In the genomic region with DNA sequence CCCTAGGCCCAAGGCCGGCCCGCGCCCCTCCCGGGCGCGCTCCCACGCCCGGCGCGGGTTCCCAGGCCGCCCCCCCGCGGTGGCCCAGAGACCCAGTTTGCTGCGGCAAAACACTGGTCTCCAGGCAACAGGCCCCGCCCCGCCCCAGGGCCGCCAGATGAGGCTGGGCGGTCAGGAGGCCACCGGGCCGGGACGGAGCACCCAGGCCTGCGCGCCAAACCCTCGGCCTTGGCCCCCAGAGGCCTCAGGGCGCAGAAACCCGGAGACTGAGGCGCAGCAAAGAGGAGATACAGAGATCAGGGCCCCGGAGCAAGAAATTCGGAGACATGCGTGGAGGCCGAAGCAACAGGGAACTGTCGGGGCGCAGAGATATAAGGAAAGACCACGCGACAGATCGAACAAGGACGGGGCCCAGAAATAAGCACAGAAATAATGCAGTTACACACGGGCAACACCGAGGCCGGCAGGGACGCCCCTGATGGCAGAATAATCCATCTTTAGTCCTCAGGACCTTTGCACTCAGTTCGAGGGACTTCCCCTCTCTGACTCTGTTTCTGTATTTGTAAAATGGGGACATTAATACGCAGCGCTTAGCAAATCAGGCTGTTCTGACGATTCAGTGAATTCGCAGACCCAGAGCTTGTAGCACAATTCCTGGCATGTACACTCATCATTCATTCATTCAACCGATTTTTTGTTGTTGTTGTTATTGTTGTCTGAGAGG, we compare ENCODE assay signal across 1 cellular context.
A peak's percentile ranks its signal among the peaks of the same experiment; 100 is the strongest.
TF ChIP-seq lines count a peak whose summit lies in the region.

No MANE protein-coding gene starts in this region.

TF ChIP-seq in K562, 482 proteins besides CTCF, POLR2A, EP300 and RAD21 (continues in another document):
- TF ChIP-seq SRF (CRISPR knock-in tag; IDR thresholded peaks at IDR 0.05) (0 out of 4 replicates have a peak, but pooled peaks of 1 of the 2 experiments have one; percentile 43), ZNF311 (CRISPR knock-in tag; IDR thresholded peaks at IDR 0.05) (no peak), TAF1 (IDR thresholded peaks at IDR 0.05; ENCODE audit: control insufficient read depth, extremely low read depth, insufficient read depth, low read length, severe bottlenecking) (peak; percentile 76), CBFB (CRISPR knock-in tag; IDR thresholded peaks at IDR 0.05) (no peak), TBL1XR1 (IDR thresholded peaks at IDR 0.05; ENCODE audit: low read length in 2 of 2) (no peak), IRF2 (CRISPR knock-in tag; IDR thresholded peaks at IDR 0.05) (no peak), HEY1 (CRISPR knock-in tag; IDR thresholded peaks at IDR 0.05; ENCODE audit: borderline replicate concordance) (no peak), NR4A1 (CRISPR knock-in tag; IDR thresholded peaks at IDR 0.05) (peak; percentile 78; the same call in 1 of the 2 replicates), NR4A1 (tag; IDR thresholded peaks at IDR 0.05) (no peak), ZNF324 (CRISPR knock-in tag; IDR thresholded peaks at IDR 0.05) (no peak), L3MBTL2 (IDR thresholded peaks at IDR 0.05) (peak; percentile 76), TRIM28 (IDR thresholded peaks at IDR 0.05) (no peak), MTF1 (CRISPR knock-in tag; IDR thresholded peaks at IDR 0.05; ENCODE audit: borderline replicate concordance) (no peak), ZNF431 (CRISPR knock-in tag; IDR thresholded peaks at IDR 0.05) (no peak), DNMT1 (IDR thresholded peaks at IDR 0.05) (no peak), ZKSCAN8 (CRISPR knock-in tag; IDR thresholded peaks at IDR 0.05) (no peak), ZFPM2 (CRISPR knock-in tag; IDR thresholded peaks at IDR 0.05) (no peak), PTBP1 (IDR thresholded peaks at IDR 0.05; ENCODE audit: low read depth, low read length) (no peak), EWSR1 (IDR thresholded peaks at IDR 0.05; ENCODE audit: borderline replicate concordance, low read depth, partially characterized antibody) (no peak), ZC3H4 (CRISPR knock-in tag; IDR thresholded peaks at IDR 0.05; ENCODE audit: borderline replicate concordance) (peak; percentile 68; the same call in 1 of the 2 replicates), HOXB6 (CRISPR knock-in tag; IDR thresholded peaks at IDR 0.05; ENCODE audit: borderline replicate concordance) (no peak), RB1 (IDR thresholded peaks at IDR 0.05; ENCODE audit: low read depth) (peak; percentile 89)
- TF ChIP-seq, protein P1, sequence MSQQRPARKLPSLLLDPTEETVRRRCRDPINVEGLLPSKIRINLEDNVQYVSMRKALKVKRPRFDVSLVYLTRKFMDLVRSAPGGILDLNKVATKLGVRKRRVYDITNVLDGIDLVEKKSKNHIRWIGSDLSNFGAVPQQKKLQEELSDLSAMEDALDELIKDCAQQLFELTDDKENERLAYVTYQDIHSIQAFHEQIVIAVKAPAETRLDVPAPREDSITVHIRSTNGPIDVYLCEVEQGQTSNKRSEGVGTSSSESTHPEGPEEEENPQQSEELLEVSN (IDR thresholded peaks at IDR 0.05; ENCODE audit: borderline replicate concordance in 1 of 2, extremely low read depth in 1 of 2, insufficient read depth in 1 of 2, insufficient read length in 1 of 2, low read depth in 1 of 2, low read length in 1 of 2, poor library complexity in 1 of 2, severe bottlenecking in 1 of 2): peak; percentile 35 to 70
- TF ChIP-seq, protein P2, sequence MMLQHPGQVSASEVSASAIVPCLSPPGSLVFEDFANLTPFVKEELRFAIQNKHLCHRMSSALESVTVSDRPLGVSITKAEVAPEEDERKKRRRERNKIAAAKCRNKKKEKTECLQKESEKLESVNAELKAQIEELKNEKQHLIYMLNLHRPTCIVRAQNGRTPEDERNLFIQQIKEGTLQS (IDR thresholded peaks at IDR 0.05): no peak
- TF ChIP-seq, protein P2 (CRISPR knock-in tag; conservative IDR thresholded peaks at IDR 0.05): 0 out of 2 replicates have a peak, but pooled peaks have one; percentile 9
- TF ChIP-seq, protein P3, sequence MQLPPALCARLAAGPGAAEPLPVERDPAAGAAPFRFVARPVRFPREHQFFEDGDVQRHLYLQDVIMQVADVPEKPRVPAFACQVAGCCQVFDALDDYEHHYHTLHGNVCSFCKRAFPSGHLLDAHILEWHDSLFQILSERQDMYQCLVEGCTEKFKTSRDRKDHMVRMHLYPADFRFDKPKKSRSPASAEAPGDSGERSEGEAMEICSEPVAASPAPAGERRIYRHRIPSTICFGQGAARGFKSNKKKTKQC (CRISPR knock-in tag; IDR thresholded peaks at IDR 0.05): no peak
- TF ChIP-seq, protein P4, sequence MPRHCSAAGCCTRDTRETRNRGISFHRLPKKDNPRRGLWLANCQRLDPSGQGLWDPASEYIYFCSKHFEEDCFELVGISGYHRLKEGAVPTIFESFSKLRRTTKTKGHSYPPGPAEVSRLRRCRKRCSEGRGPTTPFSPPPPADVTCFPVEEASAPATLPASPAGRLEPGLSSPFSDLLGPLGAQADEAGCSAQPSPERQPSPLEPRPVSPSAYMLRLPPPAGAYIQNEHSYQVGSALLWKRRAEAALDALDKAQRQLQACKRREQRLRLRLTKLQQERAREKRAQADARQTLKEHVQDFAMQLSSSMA (CRISPR knock-in tag; IDR thresholded peaks at IDR 0.05): no peak
- TF ChIP-seq, protein P5, sequence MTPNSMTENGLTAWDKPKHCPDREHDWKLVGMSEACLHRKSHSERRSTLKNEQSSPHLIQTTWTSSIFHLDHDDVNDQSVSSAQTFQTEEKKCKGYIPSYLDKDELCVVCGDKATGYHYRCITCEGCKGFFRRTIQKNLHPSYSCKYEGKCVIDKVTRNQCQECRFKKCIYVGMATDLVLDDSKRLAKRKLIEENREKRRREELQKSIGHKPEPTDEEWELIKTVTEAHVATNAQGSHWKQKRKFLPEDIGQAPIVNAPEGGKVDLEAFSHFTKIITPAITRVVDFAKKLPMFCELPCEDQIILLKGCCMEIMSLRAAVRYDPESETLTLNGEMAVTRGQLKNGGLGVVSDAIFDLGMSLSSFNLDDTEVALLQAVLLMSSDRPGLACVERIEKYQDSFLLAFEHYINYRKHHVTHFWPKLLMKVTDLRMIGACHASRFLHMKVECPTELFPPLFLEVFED (CRISPR knock-in tag; conservative IDR thresholded peaks at IDR 0.05): 0 out of 2 replicates have a peak, but pooled peaks have one; percentile 39
- TF ChIP-seq, protein P6, sequence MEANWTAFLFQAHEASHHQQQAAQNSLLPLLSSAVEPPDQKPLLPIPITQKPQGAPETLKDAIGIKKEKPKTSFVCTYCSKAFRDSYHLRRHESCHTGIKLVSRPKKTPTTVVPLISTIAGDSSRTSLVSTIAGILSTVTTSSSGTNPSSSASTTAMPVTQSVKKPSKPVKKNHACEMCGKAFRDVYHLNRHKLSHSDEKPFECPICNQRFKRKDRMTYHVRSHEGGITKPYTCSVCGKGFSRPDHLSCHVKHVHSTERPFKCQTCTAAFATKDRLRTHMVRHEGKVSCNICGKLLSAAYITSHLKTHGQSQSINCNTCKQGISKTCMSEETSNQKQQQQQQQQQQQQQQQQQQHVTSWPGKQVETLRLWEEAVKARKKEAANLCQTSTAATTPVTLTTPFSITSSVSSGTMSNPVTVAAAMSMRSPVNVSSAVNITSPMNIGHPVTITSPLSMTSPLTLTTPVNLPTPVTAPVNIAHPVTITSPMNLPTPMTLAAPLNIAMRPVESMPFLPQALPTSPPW (CRISPR knock-in tag; IDR thresholded peaks at IDR 0.05): peak; percentile 98
- TF ChIP-seq, protein P7, sequence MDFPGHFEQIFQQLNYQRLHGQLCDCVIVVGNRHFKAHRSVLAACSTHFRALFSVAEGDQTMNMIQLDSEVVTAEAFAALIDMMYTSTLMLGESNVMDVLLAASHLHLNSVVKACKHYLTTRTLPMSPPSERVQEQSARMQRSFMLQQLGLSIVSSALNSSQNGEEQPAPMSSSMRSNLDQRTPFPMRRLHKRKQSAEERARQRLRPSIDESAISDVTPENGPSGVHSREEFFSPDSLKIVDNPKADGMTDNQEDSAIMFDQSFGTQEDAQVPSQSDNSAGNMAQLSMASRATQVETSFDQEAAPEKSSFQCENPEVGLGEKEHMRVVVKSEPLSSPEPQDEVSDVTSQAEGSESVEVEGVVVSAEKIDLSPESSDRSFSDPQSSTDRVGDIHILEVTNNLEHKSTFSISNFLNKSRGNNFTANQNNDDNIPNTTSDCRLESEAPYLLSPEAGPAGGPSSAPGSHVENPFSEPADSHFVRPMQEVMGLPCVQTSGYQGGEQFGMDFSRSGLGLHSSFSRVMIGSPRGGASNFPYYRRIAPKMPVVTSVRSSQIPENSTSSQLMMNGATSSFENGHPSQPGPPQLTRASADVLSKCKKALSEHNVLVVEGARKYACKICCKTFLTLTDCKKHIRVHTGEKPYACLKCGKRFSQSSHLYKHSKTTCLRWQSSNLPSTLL (IDR thresholded peaks at IDR 0.05): no peak
- TF ChIP-seq, protein P8, sequence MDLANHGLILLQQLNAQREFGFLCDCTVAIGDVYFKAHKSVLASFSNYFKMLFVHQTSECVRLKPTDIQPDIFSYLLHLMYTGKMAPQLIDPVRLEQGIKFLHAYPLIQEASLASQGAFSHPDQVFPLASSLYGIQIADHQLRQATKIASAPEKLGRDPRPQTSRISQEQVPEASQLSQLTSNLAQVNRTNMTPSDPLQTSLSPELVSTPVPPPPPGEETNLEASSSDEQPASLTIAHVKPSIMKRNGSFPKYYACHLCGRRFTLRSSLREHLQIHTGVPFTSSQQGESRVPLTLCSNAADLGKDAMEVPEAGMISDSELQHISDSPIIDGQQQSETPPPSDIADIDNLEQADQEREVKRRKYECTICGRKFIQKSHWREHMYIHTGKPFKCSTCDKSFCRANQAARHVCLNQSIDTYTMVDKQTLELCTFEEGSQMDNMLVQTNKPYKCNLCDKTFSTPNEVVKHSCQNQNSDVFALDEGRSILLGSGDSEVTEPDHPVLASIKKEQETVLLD (IDR thresholded peaks at IDR 0.05): peak; percentile 37; the same call in 1 of the 2 replicates
- TF ChIP-seq, protein P9, sequence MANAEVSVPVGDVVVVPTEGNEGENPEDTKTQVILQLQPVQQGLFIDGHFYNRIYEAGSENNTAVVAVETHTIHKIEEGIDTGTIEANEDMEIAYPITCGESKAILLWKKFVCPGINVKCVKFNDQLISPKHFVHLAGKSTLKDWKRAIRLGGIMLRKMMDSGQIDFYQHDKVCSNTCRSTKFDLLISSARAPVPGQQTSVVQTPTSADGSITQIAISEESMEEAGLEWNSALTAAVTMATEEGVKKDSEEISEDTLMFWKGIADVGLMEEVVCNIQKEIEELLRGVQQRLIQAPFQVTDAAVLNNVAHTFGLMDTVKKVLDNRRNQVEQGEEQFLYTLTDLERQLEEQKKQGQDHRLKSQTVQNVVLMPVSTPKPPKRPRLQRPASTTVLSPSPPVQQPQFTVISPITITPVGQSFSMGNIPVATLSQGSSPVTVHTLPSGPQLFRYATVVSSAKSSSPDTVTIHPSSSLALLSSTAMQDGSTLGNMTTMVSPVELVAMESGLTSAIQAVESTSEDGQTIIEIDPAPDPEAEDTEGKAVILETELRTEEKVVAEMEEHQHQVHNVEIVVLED (CRISPR knock-in tag; IDR thresholded peaks at IDR 0.05): 0 out of 2 replicates have a peak, but pooled peaks have one; percentile 16
- TF ChIP-seq, protein P10, sequence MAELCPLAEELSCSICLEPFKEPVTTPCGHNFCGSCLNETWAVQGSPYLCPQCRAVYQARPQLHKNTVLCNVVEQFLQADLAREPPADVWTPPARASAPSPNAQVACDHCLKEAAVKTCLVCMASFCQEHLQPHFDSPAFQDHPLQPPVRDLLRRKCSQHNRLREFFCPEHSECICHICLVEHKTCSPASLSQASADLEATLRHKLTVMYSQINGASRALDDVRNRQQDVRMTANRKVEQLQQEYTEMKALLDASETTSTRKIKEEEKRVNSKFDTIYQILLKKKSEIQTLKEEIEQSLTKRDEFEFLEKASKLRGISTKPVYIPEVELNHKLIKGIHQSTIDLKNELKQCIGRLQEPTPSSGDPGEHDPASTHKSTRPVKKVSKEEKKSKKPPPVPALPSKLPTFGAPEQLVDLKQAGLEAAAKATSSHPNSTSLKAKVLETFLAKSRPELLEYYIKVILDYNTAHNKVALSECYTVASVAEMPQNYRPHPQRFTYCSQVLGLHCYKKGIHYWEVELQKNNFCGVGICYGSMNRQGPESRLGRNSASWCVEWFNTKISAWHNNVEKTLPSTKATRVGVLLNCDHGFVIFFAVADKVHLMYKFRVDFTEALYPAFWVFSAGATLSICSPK (IDR thresholded peaks at IDR 0.05; ENCODE audit: borderline replicate concordance): no peak
- TF ChIP-seq, protein P11, sequence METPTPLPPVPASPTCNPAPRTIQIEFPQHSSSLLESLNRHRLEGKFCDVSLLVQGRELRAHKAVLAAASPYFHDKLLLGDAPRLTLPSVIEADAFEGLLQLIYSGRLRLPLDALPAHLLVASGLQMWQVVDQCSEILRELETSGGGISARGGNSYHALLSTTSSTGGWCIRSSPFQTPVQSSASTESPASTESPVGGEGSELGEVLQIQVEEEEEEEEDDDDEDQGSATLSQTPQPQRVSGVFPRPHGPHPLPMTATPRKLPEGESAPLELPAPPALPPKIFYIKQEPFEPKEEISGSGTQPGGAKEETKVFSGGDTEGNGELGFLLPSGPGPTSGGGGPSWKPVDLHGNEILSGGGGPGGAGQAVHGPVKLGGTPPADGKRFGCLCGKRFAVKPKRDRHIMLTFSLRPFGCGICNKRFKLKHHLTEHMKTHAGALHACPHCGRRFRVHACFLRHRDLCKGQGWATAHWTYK (CRISPR knock-in tag; IDR thresholded peaks at IDR 0.05): peak; percentile 71; the same call in 1 of the 2 replicates
- TF ChIP-seq, protein P12, sequence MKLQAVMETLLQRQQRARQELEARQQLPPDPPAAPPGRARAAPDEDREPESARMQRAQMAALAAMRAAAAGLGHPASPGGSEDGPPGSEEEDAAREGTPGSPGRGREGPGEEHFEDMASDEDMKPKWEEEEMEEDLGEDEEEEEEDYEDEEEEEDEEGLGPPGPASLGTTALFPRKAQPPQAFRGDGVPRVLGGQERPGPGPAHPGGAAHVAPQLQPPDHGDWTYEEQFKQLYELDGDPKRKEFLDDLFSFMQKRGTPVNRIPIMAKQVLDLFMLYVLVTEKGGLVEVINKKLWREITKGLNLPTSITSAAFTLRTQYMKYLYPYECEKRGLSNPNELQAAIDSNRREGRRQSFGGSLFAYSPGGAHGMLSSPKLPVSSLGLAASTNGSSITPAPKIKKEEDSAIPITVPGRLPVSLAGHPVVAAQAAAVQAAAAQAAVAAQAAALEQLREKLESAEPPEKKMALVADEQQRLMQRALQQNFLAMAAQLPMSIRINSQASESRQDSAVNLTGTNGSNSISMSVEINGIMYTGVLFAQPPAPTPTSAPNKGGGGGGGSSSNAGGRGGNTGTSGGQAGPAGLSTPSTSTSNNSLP (IDR thresholded peaks at IDR 0.05; ENCODE audit: borderline replicate concordance, low read depth, low read length): no peak
- TF ChIP-seq, protein P13, sequence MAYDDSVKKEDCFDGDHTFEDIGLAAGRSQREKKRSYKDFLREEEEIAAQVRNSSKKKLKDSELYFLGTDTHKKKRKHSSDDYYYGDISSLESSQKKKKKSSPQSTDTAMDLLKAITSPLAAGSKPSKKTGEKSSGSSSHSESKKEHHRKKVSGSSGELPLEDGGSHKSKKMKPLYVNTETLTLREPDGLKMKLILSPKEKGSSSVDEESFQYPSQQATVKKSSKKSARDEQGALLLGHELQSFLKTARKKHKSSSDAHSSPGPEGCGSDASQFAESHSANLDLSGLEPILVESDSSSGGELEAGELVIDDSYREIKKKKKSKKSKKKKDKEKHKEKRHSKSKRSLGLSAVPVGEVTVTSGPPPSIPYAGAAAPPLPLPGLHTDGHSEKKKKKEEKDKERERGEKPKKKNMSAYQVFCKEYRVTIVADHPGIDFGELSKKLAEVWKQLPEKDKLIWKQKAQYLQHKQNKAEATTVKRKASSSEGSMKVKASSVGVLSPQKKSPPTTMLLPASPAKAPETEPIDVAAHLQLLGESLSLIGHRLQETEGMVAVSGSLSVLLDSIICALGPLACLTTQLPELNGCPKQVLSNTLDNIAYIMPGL (CRISPR knock-in tag; IDR thresholded peaks at IDR 0.05): no peak
